In genomic region chr7:93476491-93477344, GRCh38 we compare ENCODE assay signal across 15 cellular contexts.
"Had no signal": no experiment of that assay in that cellular context is flagged by ENCODE, and none has a peak within 500 bp of the region (broad histone marks: within the 10 kb centered on the region; RNA-seq: fewer than 3 reads in every experiment).

No MANE protein-coding gene starts in this region.

- H3K27ac Mint-ChIP-seq: activated CD4-positive, alpha-beta T cell treated with anti-CD3 and anti-CD28 coated beads, Interleukin-2, amount 10 ng/mL, durations not matched to agents 24 days and 14 days; activated T-helper 1 cell treated with anti-CD3 and anti-CD28 coated beads, Interleukin-12 subunit alpha, Interleukin-12 subunit beta, Interleukin-2, Interleukin-4 antibody, amounts not matched to agents 30 ng/mL and 10 ng/mL and 1 ng/mL, durations not matched to agents 14 hours and 24 hours and 36 hours had no signal

- H3K4me1 ChIP-seq: ascending aorta, gastrocnemius medialis, pancreas, suprapubic skin, upper lobe of left lung had no signal

- H3K4me3 ChIP-seq: ascending aorta, gastrocnemius medialis, hepatocyte, pancreas, suprapubic skin, upper lobe of left lung had no signal

- H3K27me3 Mint-ChIP-seq: activated CD4-positive, alpha-beta T cell treated with anti-CD3 and anti-CD28 coated beads, Interleukin-2, amount 10 ng/mL, durations not matched to agents 24 days and 14 days had no signal

- H3K4me2 ChIP-seq: hepatocyte had no signal

- H3K9me3 Mint-ChIP-seq: activated CD4-positive, alpha-beta T cell treated with anti-CD3 and anti-CD28 coated beads, Interleukin-2, amount 10 ng/mL, durations not matched to agents 24 days and 14 days; activated T-helper 1 cell treated with anti-CD3 and anti-CD28 coated beads, Interleukin-12 subunit alpha, Interleukin-12 subunit beta, Interleukin-2, Interleukin-4 antibody, amounts not matched to agents 30 ng/mL and 10 ng/mL and 1 ng/mL, durations not matched to agents 14 hours and 24 hours and 36 hours had no signal

- H2AFZ ChIP-seq: hepatocyte had no signal

- H3K36me3 ChIP-seq: ascending aorta, gastrocnemius medialis, pancreas, suprapubic skin, upper lobe of left lung had no signal

- H3K9me3 ChIP-seq: ascending aorta, gastrocnemius medialis, pancreas, suprapubic skin, upper lobe of left lung had no signal

- DNase-seq: activated CD4-positive, alpha-beta T cell treated with anti-CD3 and anti-CD28 coated beads, Interleukin-2, amount 10 ng/mL, durations not matched to agents 24 days and 14 days; activated naive CD4-positive, alpha-beta T cell; effector CD4-positive, alpha-beta T cell; gastrocnemius medialis; left ventricle myocardium superior; pancreas; stimulated activated CD4-positive, alpha-beta T cell treated with anti-CD3 and anti-CD28 coated beads, Interleukin-2, amount 100 ng/mL, for 48 hours; stimulated activated naive CD8-positive, alpha-beta T cell treated with anti-CD3 and anti-CD28 coated beads, Interleukin-15, Interleukin-2, amounts not matched to agents 100 U/mL and 50 U/mL, for 24 hours; T-helper 1 cell; upper lobe of left lung had no signal

- H3K79me2 ChIP-seq: hepatocyte had no signal

- H3K4me3 Mint-ChIP-seq: activated CD4-positive, alpha-beta T cell treated with anti-CD3 and anti-CD28 coated beads, Interleukin-2, amount 10 ng/mL, durations not matched to agents 24 days and 14 days; activated T-helper 1 cell treated with anti-CD3 and anti-CD28 coated beads, Interleukin-12 subunit alpha, Interleukin-12 subunit beta, Interleukin-2, Interleukin-4 antibody, amounts not matched to agents 30 ng/mL and 10 ng/mL and 1 ng/mL, durations not matched to agents 14 hours and 24 hours and 36 hours had no signal

- H3K4me1 Mint-ChIP-seq: activated CD4-positive, alpha-beta T cell treated with anti-CD3 and anti-CD28 coated beads, Interleukin-2, amount 10 ng/mL, durations not matched to agents 24 days and 14 days had no signal

- H3K27me3 ChIP-seq: ascending aorta, gastrocnemius medialis, hepatocyte, pancreas, suprapubic skin, upper lobe of left lung had no signal

- ATAC-seq: gastrocnemius medialis; left ventricle myocardium superior; pancreas; stimulated activated naive CD8-positive, alpha-beta T cell treated with anti-CD3 and anti-CD28 coated beads, Interleukin-15, Interleukin-2, amounts not matched to agents 100 U/mL and 50 U/mL, for 24 hours had no signal

- H3K27ac ChIP-seq: ascending aorta, gastrocnemius medialis, hepatocyte, pancreas, suprapubic skin, upper lobe of left lung, VCaP had no signal
